1 cellular context compared by ENCODE assay signal in the genomic region with DNA sequence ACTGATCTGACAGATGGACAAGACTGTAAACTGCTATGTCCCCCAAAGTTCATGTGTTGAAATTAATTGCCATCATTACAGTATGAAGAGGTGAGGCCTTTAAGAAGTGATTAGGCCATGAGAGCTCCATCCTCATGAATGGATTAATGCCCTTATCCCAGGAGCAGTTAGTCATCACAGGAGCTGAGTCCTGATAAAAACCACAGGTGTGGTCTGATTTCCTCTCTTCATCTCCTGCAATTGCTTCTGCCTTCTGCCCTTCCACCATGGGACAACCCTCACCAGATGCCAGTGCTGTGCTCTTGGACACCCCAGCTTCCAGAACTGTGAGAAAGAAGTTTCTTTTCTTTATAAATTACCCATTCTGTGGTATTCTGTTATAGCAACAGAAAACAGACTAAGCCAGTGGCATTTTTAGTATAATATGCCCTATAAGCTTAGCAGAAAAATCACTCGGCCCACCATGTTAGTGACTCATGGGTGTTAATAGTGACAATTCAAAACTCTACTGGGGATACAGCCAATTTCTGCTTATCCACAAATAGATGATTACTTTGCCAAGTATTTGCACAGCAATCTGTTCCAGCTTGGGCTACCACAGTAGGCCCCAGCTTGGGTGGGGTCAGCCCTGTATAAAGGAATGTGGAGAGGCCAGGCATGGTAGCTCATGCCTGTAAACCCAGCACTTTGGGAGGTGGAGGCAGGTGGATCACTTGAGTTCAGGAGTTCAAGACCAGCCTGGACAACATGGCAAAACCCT.
TF ChIP-seq lines count a peak whose summit lies in the region.

No MANE protein-coding gene starts in this region.

TF ChIP-seq in IMR-90, 13 proteins besides CTCF, POLR2A, EP300 and RAD21 (continued from another document):
- TF ChIP-seq MAZ (IDR thresholded peaks at IDR 0.05; ENCODE audit: borderline replicate concordance, low read depth, low read length) (no peak), FOS (IDR thresholded peaks at IDR 0.05; ENCODE audit: low read depth, low read length) (no peak), MAFK (IDR thresholded peaks at IDR 0.05; ENCODE audit: low read depth, low read length) (no peak), SMC3 (IDR thresholded peaks at IDR 0.05; ENCODE audit: low read depth, low read length) (no peak), NFE2L2 (IDR thresholded peaks at IDR 0.05; ENCODE audit: low read depth, low read length) (no peak), CEBPB (IDR thresholded peaks at IDR 0.05; ENCODE audit: low read depth, low read length) (no peak), RFX5 (IDR thresholded peaks at IDR 0.05; ENCODE audit: low read depth, low read length) (no peak), BHLHE40 (IDR thresholded peaks at IDR 0.05; ENCODE audit: low read depth, low read length) (no peak)
- TF ChIP-seq, protein P1, sequence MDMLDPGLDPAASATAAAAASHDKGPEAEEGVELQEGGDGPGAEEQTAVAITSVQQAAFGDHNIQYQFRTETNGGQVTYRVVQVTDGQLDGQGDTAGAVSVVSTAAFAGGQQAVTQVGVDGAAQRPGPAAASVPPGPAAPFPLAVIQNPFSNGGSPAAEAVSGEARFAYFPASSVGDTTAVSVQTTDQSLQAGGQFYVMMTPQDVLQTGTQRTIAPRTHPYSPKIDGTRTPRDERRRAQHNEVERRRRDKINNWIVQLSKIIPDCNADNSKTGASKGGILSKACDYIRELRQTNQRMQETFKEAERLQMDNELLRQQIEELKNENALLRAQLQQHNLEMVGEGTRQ (IDR thresholded peaks at IDR 0.05; ENCODE audit: low read depth, low read length), result no peak
- TF ChIP-seq, protein P2, sequence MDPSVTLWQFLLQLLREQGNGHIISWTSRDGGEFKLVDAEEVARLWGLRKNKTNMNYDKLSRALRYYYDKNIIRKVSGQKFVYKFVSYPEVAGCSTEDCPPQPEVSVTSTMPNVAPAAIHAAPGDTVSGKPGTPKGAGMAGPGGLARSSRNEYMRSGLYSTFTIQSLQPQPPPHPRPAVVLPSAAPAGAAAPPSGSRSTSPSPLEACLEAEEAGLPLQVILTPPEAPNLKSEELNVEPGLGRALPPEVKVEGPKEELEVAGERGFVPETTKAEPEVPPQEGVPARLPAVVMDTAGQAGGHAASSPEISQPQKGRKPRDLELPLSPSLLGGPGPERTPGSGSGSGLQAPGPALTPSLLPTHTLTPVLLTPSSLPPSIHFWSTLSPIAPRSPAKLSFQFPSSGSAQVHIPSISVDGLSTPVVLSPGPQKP (IDR thresholded peaks at IDR 0.05; ENCODE audit: borderline replicate concordance, low read depth, low read length), result no peak
TF ChIP-seq in IMR-90: peak in this region for 0.
